26 cellular contexts compared by ENCODE assay signal in the genomic region with DNA sequence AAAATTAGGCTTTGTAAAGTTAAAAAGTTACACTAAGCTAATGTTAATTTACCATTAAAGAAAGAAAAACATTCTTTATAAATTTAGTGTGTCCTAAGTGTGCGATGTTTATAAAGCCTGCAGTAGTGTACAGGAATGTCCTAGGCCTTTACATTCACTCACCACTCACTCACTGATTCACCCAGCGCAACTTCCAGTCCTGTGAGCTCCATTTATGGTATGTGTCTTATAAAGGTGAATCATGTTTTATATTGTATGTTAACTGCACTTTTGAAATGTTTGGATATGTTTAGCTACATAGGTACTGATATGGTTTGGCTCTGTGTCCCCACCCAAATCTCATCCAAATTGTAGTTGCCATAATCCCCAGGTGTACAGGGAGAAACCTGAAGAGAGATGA.
DNase-seq lines count a peak whose midpoint lies in the region; ATAC-seq, FAIRE-seq and TF ChIP-seq lines count a peak whose summit lies in the region.
"Had no signal": no experiment of that assay in that cellular context is flagged by ENCODE, and none has a peak within 500 bp of the region (broad histone marks: within the 10 kb centered on the region; RNA-seq: fewer than 3 reads in every experiment).

No MANE protein-coding gene starts in this region.

- ATAC-seq in RWPE2 (ENCODE audit: low read depth) = peak; percentile 48; the same call in 2 of the 3 replicates
- peak; percentile 23 for ATAC-seq in foreskin keratinocyte
- no peak for ATAC-seq in HG02973 (IDR thresholded peaks at IDR 0.05; ENCODE audit: unreplicated experiment)
- ATAC-seq in stimulated activated effector memory CD8-positive, alpha-beta T cell treated with anti-CD3 and anti-CD28 coated beads, Interleukin-12 subunit alpha, Interleukin-12 subunit beta, amount 100 ng/mL, for 72 hours = no peak
- ATAC-seq: A549 had no signal

- H3K4me1 ChIP-seq in RWPE2 (ENCODE audit: insufficient read depth, poor library complexity, severe bottlenecking) = peaks cover 13% of the 10 kb centered on the region
- peaks cover 18% of the 10 kb centered on the region for H3K4me1 ChIP-seq in foreskin keratinocyte
- H3K4me1 ChIP-seq: A549, BE2C had no signal

- DNase-seq in RWPE2 (ENCODE audit: low spot score) (no peak), foreskin keratinocyte (peak; percentile 24 to 65), inferior parietal cortex (ENCODE audit: extremely low spot score) (no peak), ureter (ENCODE audit: low spot score) (no peak)
- no peak for DNase-seq in stimulated activated effector memory CD8-positive, alpha-beta T cell treated with anti-CD3 and anti-CD28 coated beads, Interleukin-12 subunit alpha, Interleukin-12 subunit beta, amount 100 ng/mL, for 72 hours (ENCODE audit: low spot score in 2 of 2)
- DNase-seq: 8988T; ACHN; AML-193; BE2C; CD4-positive, alpha-beta T cell; CD8-positive, alpha-beta memory T cell; DMS53; DMS79 treated with DMSO at 0.1 percent for 48 hours; GF-D8; GM23248; H7; HCEC 1CT had no signal

- no peak overlapping the region for H3K27ac ChIP-seq in RWPE2 (ENCODE audit: poor library complexity, severe bottlenecking)
- no peak overlapping the region for H3K27ac ChIP-seq in foreskin keratinocyte
- H3K27ac ChIP-seq: A549; BLaER1 treated with 17β-estradiol and CSF1 and Interleukin-3, amounts not matched to agents 10 nM and 100 nM; GM23248 had no signal

- H3K27me3 ChIP-seq in RWPE2 (ENCODE audit: insufficient read depth, poor library complexity, severe bottlenecking) (no peaks in the 10 kb centered on the region), foreskin keratinocyte (no peaks in the 10 kb centered on the region)
- H3K27me3 ChIP-seq: BE2C; BLaER1 treated with 17β-estradiol and CSF1 and Interleukin-3, amounts not matched to agents 10 nM and 100 nM had no signal

- H3K9me3 Mint-ChIP-seq in stimulated activated effector memory CD8-positive, alpha-beta T cell treated with anti-CD3 and anti-CD28 coated beads, Interleukin-12 subunit alpha, Interleukin-12 subunit beta, amount 100 ng/mL, for 72 hours = peaks cover 23% of the 10 kb centered on the region

- peak; percentile 5 for FAIRE-seq in colon (lab: Jason Lieb, UNC)
- FAIRE-seq: A549, D721Med, GM12891, GM18507, H1 had no signal

- H3K4me3 Mint-ChIP-seq in stimulated activated effector memory CD8-positive, alpha-beta T cell treated with anti-CD3 and anti-CD28 coated beads, Interleukin-12 subunit alpha, Interleukin-12 subunit beta, amount 100 ng/mL, for 72 hours = no peak overlapping the region
- H3K4me3 Mint-ChIP-seq: CD14-positive monocyte; CD4-positive, alpha-beta T cell; CD8-positive, alpha-beta memory T cell had no signal

- H3K36me3 Mint-ChIP-seq in stimulated activated effector memory CD8-positive, alpha-beta T cell treated with anti-CD3 and anti-CD28 coated beads, Interleukin-12 subunit alpha, Interleukin-12 subunit beta, amount 100 ng/mL, for 72 hours = no peaks in the 10 kb centered on the region
- H3K36me3 Mint-ChIP-seq: CD14-positive monocyte; CD8-positive, alpha-beta memory T cell had no signal

- H3K4me1 Mint-ChIP-seq in stimulated activated effector memory CD8-positive, alpha-beta T cell treated with anti-CD3 and anti-CD28 coated beads, Interleukin-12 subunit alpha, Interleukin-12 subunit beta, amount 100 ng/mL, for 72 hours = no peaks in the 10 kb centered on the region
- H3K4me1 Mint-ChIP-seq: CD14-positive monocyte; CD8-positive, alpha-beta memory T cell had no signal

- H3K27ac Mint-ChIP-seq in stimulated activated effector memory CD8-positive, alpha-beta T cell treated with anti-CD3 and anti-CD28 coated beads, Interleukin-12 subunit alpha, Interleukin-12 subunit beta, amount 100 ng/mL, for 72 hours = no peak overlapping the region
- H3K27ac Mint-ChIP-seq: CD14-positive monocyte; CD4-positive, alpha-beta T cell; CD8-positive, alpha-beta memory T cell had no signal

- TF ChIP-seq CTCF in RWPE2 (IDR thresholded peaks at IDR 0.05; ENCODE audit: poor library complexity, severe bottlenecking) = no peak
- no peak for TF ChIP-seq CTCF in foreskin keratinocyte (conservative IDR thresholded peaks at IDR 0.05)

- no peaks in the 10 kb centered on the region for H3K9me3 ChIP-seq in RWPE2 (ENCODE audit: severe bottlenecking)
- H3K9me3 ChIP-seq: A549, BE2C had no signal

- no peaks in the 10 kb centered on the region for H3K36me3 ChIP-seq in RWPE2 (ENCODE audit: low read depth)
- H3K36me3 ChIP-seq: BE2C; BLaER1 treated with 17β-estradiol and CSF1 and Interleukin-3, amounts not matched to agents 10 nM and 100 nM had no signal

- no peak overlapping the region for H3K4me3 ChIP-seq in RWPE2 (ENCODE audit: severe bottlenecking)
- H3K4me3 ChIP-seq: A549; BLaER1 treated with 17β-estradiol and CSF1 and Interleukin-3, amounts not matched to agents 10 nM and 100 nM; GM23248 had no signal

Comparison
In these comparisons a context has a peak if more than half of its experiments do, and no peak if none do; other contexts are left out.
1. ATAC-seq: peak in RWPE2 (single experiment) and foreskin keratinocyte (single experiment); none in HG02973 (single experiment) and stimulated activated effector memory CD8-positive, alpha-beta T cell treated with anti-CD3 and anti-CD28 coated beads, Interleukin-12 subunit alpha, Interleukin-12 subunit beta, amount 100 ng/mL, for 72 hours (single experiment).
2. DNase-seq: peak in foreskin keratinocyte (2 of 2); none in RWPE2 (single experiment), inferior parietal cortex (single experiment), stimulated activated effector memory CD8-positive, alpha-beta T cell treated with anti-CD3 and anti-CD28 coated beads, Interleukin-12 subunit alpha, Interleukin-12 subunit beta, amount 100 ng/mL, for 72 hours (0 of 2) and ureter (single experiment).